Comparison of ENCODE assay signal across 6 cellular contexts in genomic region chr12:6970096-6970527, GRCh38. TPM values are rescaled to one million over a fixed set of nuclear protein-coding genes. Genes with fewer than 3 reads are reported as not detected.
A peak's percentile ranks its signal among the peaks of the same experiment; 100 is the strongest.
DNase-seq lines count a peak whose midpoint lies in the region; ATAC-seq, FAIRE-seq and TF ChIP-seq lines count a peak whose summit lies in the region.

No MANE protein-coding gene starts in this region.

- peaks cover 74% of the 10 kb centered on the region for H3K36me3 ChIP-seq in K562 (ENCODE audit: control insufficient read depth, insufficient read depth, low read length)

- H3K27ac Mint-ChIP-seq in nephron progenitor cell = peak overlapping the region; percentile 100

- H3K27me3 Mint-ChIP-seq in nephron progenitor cell (ENCODE audit: low read depth, poor library complexity) = peaks cover 4% of the 10 kb centered on the region

- no peaks in the 10 kb centered on the region; the same call in 1 of the 2 replicates for H3K9me3 ChIP-seq in AG04450 (ENCODE audit: control insufficient read depth, insufficient read depth, low read length)
- H3K9me3 ChIP-seq in K562 (replicated peaks; ENCODE audit: control insufficient read depth, insufficient read depth, low read depth, low read length) = no peaks in the 10 kb centered on the region

- TF ChIP-seq CTCF in AG04450 (IDR thresholded peaks at IDR 0.05; ENCODE audit: low read depth, low read length) (no peak), K562 (IDR thresholded peaks at IDR 0.05 in 2 of 3, conservative IDR thresholded peaks at IDR 0.05 in 1 of 3; ENCODE audit: insufficient read depth in 2 of 3, low read depth in 1 of 3, low read length in 3 of 3) (no peak), nephron progenitor cell (IDR thresholded peaks at IDR 0.05) (no peak)

- H3K9me3 Mint-ChIP-seq in nephron progenitor cell = no peaks in the 10 kb centered on the region

- H3K4me3 Mint-ChIP-seq in nephron progenitor cell = peak overlapping the region; percentile 100

- in situ Hi-C loops in K562 (cut with MboI) = no loop called here

- no peak for TF ChIP-seq RAD21 in K562 (CRISPR knock-in tag; conservative IDR thresholded peaks at IDR 0.05 in 1 of 2, IDR thresholded peaks at IDR 0.05 in 1 of 2)

- peak overlapping the region; percentile 52 for H3K27ac ChIP-seq in AG04450 (ENCODE audit: low read depth, low read length)
- H3K27ac ChIP-seq in K562 (ENCODE audit: extremely low read depth, low read depth, low read length) = peak overlapping the region; percentile 99

- ATAC-seq in HG02852 (IDR thresholded peaks at IDR 0.05; ENCODE audit: unreplicated experiment) (peak; percentile 16), K562 (peak; percentile 15), GM18502 (IDR thresholded peaks at IDR 0.05; ENCODE audit: poor library complexity, unreplicated experiment) (no peak)

- no peaks in the 10 kb centered on the region for H3K9me1 ChIP-seq in K562 (ENCODE audit: control insufficient read depth, insufficient read depth, low read length)

- H3K9ac ChIP-seq in K562 (ENCODE audit: insufficient read depth in 1 of 2, low read depth in 2 of 2, low read length in 2 of 2) = peak overlapping the region; percentile 99

- FAIRE-seq in K562 (lab: Jason Lieb, UNC) = no peak

- peak overlapping the region; percentile 96 for H3K4me3 ChIP-seq in AG04450 (ENCODE audit: low read depth, low read length)
- peak overlapping the region; percentile 97 for H3K4me3 ChIP-seq in K562

- no peaks in the 10 kb centered on the region for H4K20me1 ChIP-seq in K562 (replicated peaks; ENCODE audit: control insufficient read depth, insufficient read depth, low read length)

- H2AFZ ChIP-seq in K562 (ENCODE audit: low read depth, low read length) = 0 out of 2 replicates have a peak overlapping the region, but pooled peaks have one; percentile 12

- TF ChIP-seq POLR2A in K562 (conservative IDR thresholded peaks at IDR 0.05) = no peak

- intact Hi-C loops in K562 (cut with micrococcal nuclease) = loop anchor here (5.0 kb wide), 2 partner anchors 47 to 72 kb away; partner anchors contain the start of gene LPCAT3

- no peak for TF ChIP-seq EP300 in K562 (IDR thresholded peaks at IDR 0.05; ENCODE audit: low read length)

- WGBS in K562 (ENCODE audit: insufficient coverage, low coverage, missing lambda C conversion rate) = 2% methylated on average over 18 of the region's 31 CpGs

- CTCF ChIA-PET in AG04450 (lab: Charles Lee) = interaction anchor here (1.3 kb wide), 1 partner anchor 46 kb away, joined by 3 read pairs; no protein-coding TSS in a partner anchor
- CTCF ChIA-PET in K562 (lab: Yijun Ruan, JAX; ENCODE audit: low intra/inter-chr PET ratio) = no interaction called here

- H3K79me2 ChIP-seq in K562 (ENCODE audit: control insufficient read depth, insufficient read depth, low read length) = peaks cover 73% of the 10 kb centered on the region

- H3K4me1 Mint-ChIP-seq in nephron progenitor cell = peaks cover 52% of the 10 kb centered on the region

- H3K27me3 ChIP-seq in AG04450 (ENCODE audit: control insufficient read depth, insufficient read depth, low read length) (no peaks in the 10 kb centered on the region), K562 (ENCODE audit: control insufficient read depth in 2 of 2, insufficient read depth in 2 of 2, low read length in 2 of 2) (no peaks in the 10 kb centered on the region)

- POLR2A ChIA-PET in AG04450 (lab: Yijun Ruan, JAX) = no interaction called here
- POLR2A ChIA-PET in K562 (lab: Yijun Ruan, JAX) = interaction anchor here (3.0 kb wide), 1 partner anchor 26 kb away, joined by 10 read pairs; the partner anchor contains the start of genes C12orf57 and RNU7-1

- H3K36me3 Mint-ChIP-seq in nephron progenitor cell (ENCODE audit: low read depth) = peaks cover 47% of the 10 kb centered on the region

- H3K4me1 ChIP-seq in K562 (replicated peaks in 1 of 2; ENCODE audit: control insufficient read depth in 2 of 2, insufficient read depth in 2 of 2, low read length in 2 of 2) = peaks cover 22 to 25% of the 10 kb centered on the region in 2 experiments; a peak in 4 of 5 replicates

- DNase-seq in AG04450 (ENCODE audit: low read depth, low spot score) = no peak
- DNase-seq in K562 (ENCODE audit: extremely low read depth in 1 of 4, low spot score in 3 of 4) = peak in 1 of 4 experiments; percentile 49
- peak; percentile 46 for DNase-seq in nephron progenitor cell
- DNase-seq in NCI-H2196 (lab: John Stamatoyannopoulos, UW; ENCODE audit: unreplicated experiment) = no peak

- peak overlapping the region; percentile 99 for H3K4me2 ChIP-seq in K562 (ENCODE audit: insufficient read depth, low read length)

- BruUV-seq in K562 (replicated peaks; lab: Mats Ljungman, UMichigan) = TSS peak; percentile 55

RNA-seq across cellular contexts. Expression of gene PHB2, which starts 0.4 kb away (rescaled TPM):
- polyA plus RNA-seq in AG04450 (2011; rRNA removed) (242 and 255 TPM in 2 replicates), K562 (2011; rRNA removed) (437 and 459 TPM in 2 replicates), K562 (2014; fragmentation: Illumina TruSeq; extraction: Trizol) (428 and 468 TPM in 2 replicates), K562 (2014; fragmentation: Nextera tagmentation; extraction: Ambion mirVana) (100 to 1,000 TPM in 1 of 2 experiments, 10 to 100 TPM in 1; 73.6 to 123 TPM), K562 (2014; rRNA removed) (449 and 464 TPM in 2 replicates)
- 137 and 161 TPM in 2 replicates for polyA minus RNA-seq in AG04450 (2011; rRNA and poly(A)+ RNA removed)
- total RNA-seq in K562 (2011; cell fraction: chromatin; rRNA removed; ENCODE audit: low replicate concordance) = 114 and 294 TPM in 2 replicates
- 282 and 350 TPM in 2 replicates for total RNA-seq in K562 (2011; cell fraction: nucleolus; rRNA removed)
- 189 and 209 TPM in 2 replicates for total RNA-seq in K562 (2011; cell fraction: nucleoplasm; rRNA removed)
- total RNA-seq in K562 (2014; rRNA removed) (445 and 447 TPM in 2 replicates), K562 (2014; rRNA removed; fragmentation: Illumina TruSeq; extraction: Trizol) (245 and 293 TPM in 2 replicates), K562 (2015; rRNA removed; fragmentation: Illumina TruSeq; extraction: Trizol) (333 and 335 TPM in 2 replicates), K562 (2021) (345 and 377 TPM in 2 replicates)
- polyA plus RNA-seq in K562 (2011; cell fraction: cytosol; rRNA removed) = 556 and 694 TPM in 2 replicates
- 446 and 452 TPM in 2 replicates for polyA plus RNA-seq in K562 (2011; cell fraction: nucleus; rRNA removed)
- 284 and 340 TPM in 2 replicates for polyA plus RNA-seq in K562 (2012)
- polyA minus RNA-seq in K562 (2011; rRNA and poly(A)+ RNA removed) = 158 and 180 TPM in 2 replicates
- polyA minus RNA-seq in K562 (2011; cell fraction: cytosol; rRNA and poly(A)+ RNA removed) = 115 and 128 TPM in 2 replicates
- 169 and 221 TPM in 2 replicates for polyA minus RNA-seq in K562 (2011; cell fraction: nucleus; rRNA and poly(A)+ RNA removed)

RNA-seq across cellular contexts. Expression of gene EMG1, which starts 0.6 kb away (rescaled TPM):
- polyA plus RNA-seq in AG04450 (2011; rRNA removed) (46.1 and 47.8 TPM in 2 replicates), K562 (2011; rRNA removed) (71.4 and 92.5 TPM in 2 replicates), K562 (2014; fragmentation: Illumina TruSeq; extraction: Trizol) (99.2 and 121 TPM in 2 replicates), K562 (2014; fragmentation: Nextera tagmentation; extraction: Ambion mirVana) (100 to 1,000 TPM; 149 to 186 TPM), K562 (2014; rRNA removed) (107 and 112 TPM in 2 replicates)
- 19.2 and 19.7 TPM in 2 replicates for polyA minus RNA-seq in AG04450 (2011; rRNA and poly(A)+ RNA removed)
- total RNA-seq in K562 (2011; cell fraction: chromatin; rRNA removed; ENCODE audit: low replicate concordance) = 73.4 and 85.5 TPM in 2 replicates
- total RNA-seq in K562 (2011; cell fraction: nucleolus; rRNA removed) = 47.0 and 47.5 TPM in 2 replicates
- total RNA-seq in K562 (2011; cell fraction: nucleoplasm; rRNA removed) = 50.0 and 50.4 TPM in 2 replicates
- total RNA-seq in K562 (2014; rRNA removed) (66.5 and 97.2 TPM in 2 replicates), K562 (2014; rRNA removed; fragmentation: Illumina TruSeq; extraction: Trizol) (82.7 and 85.9 TPM in 2 replicates), K562 (2015; rRNA removed; fragmentation: Illumina TruSeq; extraction: Trizol) (66.9 and 75.1 TPM in 2 replicates), K562 (2021) (85.1 and 92.0 TPM in 2 replicates)
- 55.9 and 63.4 TPM in 2 replicates for polyA plus RNA-seq in K562 (2011; cell fraction: cytosol; rRNA removed)
- polyA plus RNA-seq in K562 (2011; cell fraction: nucleus; rRNA removed) = 51.0 and 63.3 TPM in 2 replicates
- polyA plus RNA-seq in K562 (2012) = 50.3 and 124 TPM in 2 replicates
- polyA minus RNA-seq in K562 (2011; rRNA and poly(A)+ RNA removed) = 32.7 and 39.5 TPM in 2 replicates
- polyA minus RNA-seq in K562 (2011; cell fraction: cytosol; rRNA and poly(A)+ RNA removed) = 15.3 and 30.8 TPM in 2 replicates
- 19.4 and 30.4 TPM in 2 replicates for polyA minus RNA-seq in K562 (2011; cell fraction: nucleus; rRNA and poly(A)+ RNA removed)

RNA-seq across cellular contexts. Expression of gene PTPN6, which starts 19.0 kb away (rescaled TPM):
- polyA plus RNA-seq in AG04450 (2011; rRNA removed) = 0.07 and 0.10 TPM in 2 replicates
- 0.56 TPM in 1 of 2 replicates, not detected in the other for polyA minus RNA-seq in AG04450 (2011; rRNA and poly(A)+ RNA removed)
- total RNA-seq in K562 (2011; cell fraction: chromatin; rRNA removed; ENCODE audit: low replicate concordance) = 2.3 and 4.5 TPM in 2 replicates
- total RNA-seq in K562 (2011; cell fraction: nucleolus; rRNA removed) = 3.3 and 4.3 TPM in 2 replicates
- total RNA-seq in K562 (2011; cell fraction: nucleoplasm; rRNA removed) = 2.6 and 2.8 TPM in 2 replicates
- total RNA-seq in K562 (2014; rRNA removed) = 5.1 and 7.3 TPM in 2 replicates
- 1.5 and 1.6 TPM in 2 replicates for total RNA-seq in K562 (2014; rRNA removed; fragmentation: Illumina TruSeq; extraction: Trizol)
- 2.7 and 4.4 TPM in 2 replicates for total RNA-seq in K562 (2015; rRNA removed; fragmentation: Illumina TruSeq; extraction: Trizol)
- 4.1 and 6.4 TPM in 2 replicates for total RNA-seq in K562 (2021)
- polyA plus RNA-seq in K562 (2011; rRNA removed) = 3.9 and 7.5 TPM in 2 replicates
- polyA plus RNA-seq in K562 (2011; cell fraction: cytosol; rRNA removed) = 5.1 and 8.7 TPM in 2 replicates
- 8.0 and 10.0 TPM in 2 replicates for polyA plus RNA-seq in K562 (2011; cell fraction: nucleus; rRNA removed)
- 6.6 and 9.3 TPM in 2 replicates for polyA plus RNA-seq in K562 (2012)
- 5.1 and 5.6 TPM in 2 replicates for polyA plus RNA-seq in K562 (2014; fragmentation: Illumina TruSeq; extraction: Trizol)
- 1 to 10 TPM; 2.0 to 3.0 TPM for polyA plus RNA-seq in K562 (2014; fragmentation: Nextera tagmentation; extraction: Ambion mirVana)
- polyA plus RNA-seq in K562 (2014; rRNA removed) = 4.4 and 4.7 TPM in 2 replicates
- 2.0 and 5.6 TPM in 2 replicates for polyA minus RNA-seq in K562 (2011; rRNA and poly(A)+ RNA removed)
- 1.6 and 10.2 TPM in 2 replicates for polyA minus RNA-seq in K562 (2011; cell fraction: cytosol; rRNA and poly(A)+ RNA removed)
- polyA minus RNA-seq in K562 (2011; cell fraction: nucleus; rRNA and poly(A)+ RNA removed) = 2.0 and 5.2 TPM in 2 replicates

RNA-seq across cellular contexts. Expression of gene C12orf57, which starts 26.3 kb away (rescaled TPM):
- polyA plus RNA-seq in AG04450 (2011; rRNA removed) (359 and 425 TPM in 2 replicates), K562 (2011; rRNA removed) (190 and 317 TPM in 2 replicates), K562 (2014; fragmentation: Illumina TruSeq; extraction: Trizol) (41.5 and 120 TPM in 2 replicates), K562 (2014; fragmentation: Nextera tagmentation; extraction: Ambion mirVana) (100 to 1,000 TPM in 1 of 2 experiments, 10 to 100 TPM in 1; 64.2 to 107 TPM), K562 (2014; rRNA removed) (188 and 191 TPM in 2 replicates)
- 60.0 and 73.9 TPM in 2 replicates for polyA minus RNA-seq in AG04450 (2011; rRNA and poly(A)+ RNA removed)
- total RNA-seq in K562 (2011; cell fraction: chromatin; rRNA removed; ENCODE audit: low replicate concordance) = 30.7 and 66.4 TPM in 2 replicates
- total RNA-seq in K562 (2011; cell fraction: nucleolus; rRNA removed) = 89.2 and 92.8 TPM in 2 replicates
- total RNA-seq in K562 (2011; cell fraction: nucleoplasm; rRNA removed) = 81.8 and 119 TPM in 2 replicates
- total RNA-seq in K562 (2014; rRNA removed) (131 and 140 TPM in 2 replicates), K562 (2014; rRNA removed; fragmentation: Illumina TruSeq; extraction: Trizol) (22.9 and 26.7 TPM in 2 replicates), K562 (2015; rRNA removed; fragmentation: Illumina TruSeq; extraction: Trizol) (113 and 115 TPM in 2 replicates), K562 (2021) (104 and 113 TPM in 2 replicates)
- polyA plus RNA-seq in K562 (2011; cell fraction: cytosol; rRNA removed) = 504 and 556 TPM in 2 replicates
- polyA plus RNA-seq in K562 (2011; cell fraction: nucleus; rRNA removed) = 180 and 275 TPM in 2 replicates
- 150 and 417 TPM in 2 replicates for polyA plus RNA-seq in K562 (2012)
- 37.7 TPM in 2 replicates for polyA minus RNA-seq in K562 (2011; rRNA and poly(A)+ RNA removed)
- 34.5 and 61.2 TPM in 2 replicates for polyA minus RNA-seq in K562 (2011; cell fraction: cytosol; rRNA and poly(A)+ RNA removed)
- 33.4 and 59.2 TPM in 2 replicates for polyA minus RNA-seq in K562 (2011; cell fraction: nucleus; rRNA and poly(A)+ RNA removed)

RNA-seq across cellular contexts. Expression of gene RNU7-1, which starts 26.5 kb away (rescaled TPM):
- polyA plus RNA-seq in AG04450 (2011; rRNA removed) = not detected in 2 replicates
- polyA minus RNA-seq in AG04450 (2011; rRNA and poly(A)+ RNA removed) = not detected in 2 replicates
- not detected in 2 replicates for total RNA-seq in K562 (2011; cell fraction: chromatin; rRNA removed; ENCODE audit: low replicate concordance)
- not detected in 2 replicates for total RNA-seq in K562 (2011; cell fraction: nucleolus; rRNA removed)
- total RNA-seq in K562 (2011; cell fraction: nucleoplasm; rRNA removed) = not detected in 2 replicates
- total RNA-seq in K562 (2014; rRNA removed) = not detected in 2 replicates
- not detected in 2 replicates for total RNA-seq in K562 (2014; rRNA removed; fragmentation: Illumina TruSeq; extraction: Trizol)
- total RNA-seq in K562 (2015; rRNA removed; fragmentation: Illumina TruSeq; extraction: Trizol) = not detected in 2 replicates
- total RNA-seq in K562 (2021) = not detected in 2 replicates
- not detected in 2 replicates for polyA plus RNA-seq in K562 (2011; rRNA removed)
- polyA plus RNA-seq in K562 (2011; cell fraction: cytosol; rRNA removed) = not detected in 2 replicates
- not detected in 2 replicates for polyA plus RNA-seq in K562 (2011; cell fraction: nucleus; rRNA removed)
- polyA plus RNA-seq in K562 (2012) = not detected in 2 replicates
- polyA plus RNA-seq in K562 (2014; fragmentation: Illumina TruSeq; extraction: Trizol) = not detected in 2 replicates
- not detected for polyA plus RNA-seq in K562 (2014; fragmentation: Nextera tagmentation; extraction: Ambion mirVana)
- not detected in 2 replicates for polyA plus RNA-seq in K562 (2014; rRNA removed)
- polyA minus RNA-seq in K562 (2011; rRNA and poly(A)+ RNA removed) = not detected in 2 replicates
- not detected in 2 replicates for polyA minus RNA-seq in K562 (2011; cell fraction: cytosol; rRNA and poly(A)+ RNA removed)
- polyA minus RNA-seq in K562 (2011; cell fraction: nucleus; rRNA and poly(A)+ RNA removed) = not detected in 2 replicates
